Comparison of ENCODE assay signal across 8 cellular contexts in genomic region chr2:65055427-65056214, GRCh38. TPM values are rescaled to one million over a fixed set of nuclear protein-coding genes. Genes with fewer than 3 reads are reported as not detected.
DNase-seq lines count a peak whose midpoint lies in the region; ATAC-seq lines count a peak whose summit lies in the region.

No MANE protein-coding gene starts in this region.

- H3K4me1 Mint-ChIP-seq in activated CD4-positive, alpha-beta T cell treated with anti-CD3 and anti-CD28 coated beads for 36 hours, result peaks cover 52% of the 10 kb centered on the region

- H3K4me3 Mint-ChIP-seq in activated CD4-positive, alpha-beta T cell treated with anti-CD3 and anti-CD28 coated beads for 36 hours, result peak overlapping the region; percentile 93

- H3K27ac Mint-ChIP-seq in activated CD4-positive, alpha-beta T cell treated with anti-CD3 and anti-CD28 coated beads for 36 hours, result peak overlapping the region; percentile 68

- intact Hi-C loops in activated CD4-positive, alpha-beta T cell treated with anti-CD3 and anti-CD28 coated beads for 36 hours (cut with DNase I, micrococcal nuclease), result loop anchor here (1.0 to 5.0 kb wide), 14 partner anchors 66 to 1467 kb away; partner anchors contain the start of genes ACTR2 (in 2 of the 2), RAB1A (in 2 of the 2), SLC1A4 (in 2 of the 2) and AFTPH (in 1 of the 2)
- intact Hi-C loops in Right ventricle myocardium superior (cut with DNase I), result no loop called here

- H3K36me3 Mint-ChIP-seq in activated CD4-positive, alpha-beta T cell treated with anti-CD3 and anti-CD28 coated beads for 36 hours (ENCODE audit: low read depth), result no peaks in the 10 kb centered on the region

- ATAC-seq in activated CD4-positive, alpha-beta T cell treated with anti-CD3 and anti-CD28 coated beads for 36 hours, result peak; percentile 33
- peak; percentile 29 for ATAC-seq in HG02678 (IDR thresholded peaks at IDR 0.05; ENCODE audit: unreplicated experiment)
- peak; percentile 23 for ATAC-seq in Right ventricle myocardium superior (ENCODE audit: poor library complexity)

- POLR2A ChIA-PET in activated CD4-positive, alpha-beta T cell treated with anti-CD3 and anti-CD28 coated beads for 36 hours (lab: Charles Lee), result interaction anchor here (0.6 to 2.9 kb wide), 10 partner anchors 8 to 532 kb away, joined by 3 to 10 read pairs (median 3); partner anchors contain the start of genes ACTR2, RAB1A and SLC1A4

- H3K27me3 Mint-ChIP-seq in activated CD4-positive, alpha-beta T cell treated with anti-CD3 and anti-CD28 coated beads for 36 hours, result no peaks in the 10 kb centered on the region

- no peaks in the 10 kb centered on the region for H3K9me3 Mint-ChIP-seq in activated CD4-positive, alpha-beta T cell treated with anti-CD3 and anti-CD28 coated beads for 36 hours (ENCODE audit: low read depth)

- peak; percentile 77 for DNase-seq in activated CD4-positive, alpha-beta T cell treated with anti-CD3 and anti-CD28 coated beads for 36 hours
- DNase-seq in activated CD4-positive, alpha-beta T cell treated with anti-CD3 and anti-CD28 coated beads for 1 hour, result no peak
- peak; percentile 78 for DNase-seq in NCI-H128 (lab: John Stamatoyannopoulos, UW; ENCODE audit: unreplicated experiment)
- peak; percentile 47 for DNase-seq in activated T-helper 1 cell treated with Interleukin-2 at 50 U/mL for 16 hours (ENCODE audit: low read depth)
- no peak for DNase-seq in Right ventricle myocardium superior
- DNase-seq in putamen (ENCODE audit: low spot score), result peak; percentile 34
- DNase-seq in dedifferentiated amniotic fluid mesenchymal stem cell (ENCODE audit: extremely low spot score), result no peak

- CTCF ChIA-PET in activated CD4-positive, alpha-beta T cell treated with anti-CD3 and anti-CD28 coated beads for 36 hours (lab: Charles Lee), result interaction anchor here (0.6 to 2.9 kb wide), 18 partner anchors 9 to 1397 kb away, joined by 3 to 33 read pairs (median 4); partner anchors contain the start of genes ACTR2 and AFTPH

RNA-seq across cellular contexts. Expression of gene CEP68, which starts 0.6 kb away (rescaled TPM):
- total RNA-seq in activated CD4-positive, alpha-beta T cell treated with anti-CD3 and anti-CD28 coated beads for 36 hours, result 1 to 10 TPM; 4.9 to 6.0 TPM
- total RNA-seq in Right ventricle myocardium superior, result 19.5 TPM

Comparison
In these comparisons a context has a peak if more than half of its experiments do, and no peak if none do; other contexts are left out.
1. DNase-seq: peak in activated CD4-positive, alpha-beta T cell treated with anti-CD3 and anti-CD28 coated beads for 36 hours (single experiment), NCI-H128 (single experiment), activated T-helper 1 cell treated with Interleukin-2 at 50 U/mL for 16 hours (single experiment) and putamen (single experiment); none in activated CD4-positive, alpha-beta T cell treated with anti-CD3 and anti-CD28 coated beads for 1 hour (single experiment), Right ventricle myocardium superior (single experiment) and dedifferentiated amniotic fluid mesenchymal stem cell (single experiment).
2. Peak in every context shown above with its lines, with median percentiles within 50 percentile points of each other: ATAC-seq.